In genomic region chr6:52400316-52401041, GRCh38 we compare ENCODE assay signal across 11 cellular contexts. TPM values are rescaled to one million over a fixed set of nuclear protein-coding genes. Genes with fewer than 3 reads are reported as not detected.
DNase-seq lines count a peak whose midpoint lies in the region; ATAC-seq and TF ChIP-seq lines count a peak whose summit lies in the region.
"Had no signal": no experiment of that assay in that cellular context is flagged by ENCODE, and none has a peak within 500 bp of the region (broad histone marks: within the 10 kb centered on the region; RNA-seq: fewer than 3 reads in every experiment).

No MANE protein-coding gene starts in this region.

- peaks cover 14% of the 10 kb centered on the region for H3K79me1 ChIP-seq in mesenchymal stem cell (replicated peaks; ENCODE audit: low read length, poor library complexity, severe bottlenecking)

- peaks cover 51 to 77% (median 56%) of the 10 kb centered on the region in 4 donors for H3K4me1 Mint-ChIP-seq in CD4-positive, alpha-beta memory T cell
- peaks cover 55% of the 10 kb centered on the region for H3K4me1 Mint-ChIP-seq in activated naive CD8-positive, alpha-beta T cell treated with anti-CD3 and anti-CD28 coated beads for 36 hours

- CTCF ChIA-PET in CD4-positive, alpha-beta memory T cell (lab: Charles Lee; ENCODE audit: partially characterized antibody) = interaction anchor here (0.7 to 14.8 kb wide), 32 partner anchors 8 to 265 kb away, joined by 3 to 287 read pairs (median 4); partner anchors contain the start of genes EFHC1, MCM3, PAQR8 and TRAM2
- CTCF ChIA-PET in PC-9 (lab: Charles Lee) = interaction anchor here (0.7 to 1.2 kb wide), 3 partner anchors 114 to 117 kb away, joined by 3 read pairs; partner anchors contain the start of gene MCM3

- POLR2A ChIA-PET in CD4-positive, alpha-beta memory T cell (lab: Charles Lee; ENCODE audit: partially characterized antibody) = interaction anchor here (0.5 to 8.7 kb wide), 16 partner anchors 11 to 263 kb away, joined by 3 to 164 read pairs (median 6); partner anchors contain the start of genes EFHC1, MCM3, PAQR8 and TRAM2
- POLR2A ChIA-PET in PC-9 (lab: Charles Lee; ENCODE audit: unreplicated experiment) = no interaction called here

- H2BK5ac ChIP-seq in mesenchymal stem cell (ENCODE audit: low read depth, low read length, poor library complexity, severe bottlenecking) = no peak overlapping the region

- H4K20me1 ChIP-seq in DND-41 (ENCODE audit: insufficient read depth, low read length) = no peaks in the 10 kb centered on the region
- H4K20me1 ChIP-seq in PC-9 (ENCODE audit: insufficient read depth) = no peaks in the 10 kb centered on the region

- H3K36me3 ChIP-seq in CD4-positive, alpha-beta memory T cell (ENCODE audit: insufficient read depth, low read length) = peaks cover 18% of the 10 kb centered on the region
- H3K36me3 ChIP-seq in DND-41 (ENCODE audit: insufficient read depth, low read length) = peaks cover 15% of the 10 kb centered on the region
- H3K36me3 ChIP-seq in mesenchymal stem cell (ENCODE audit: control insufficient read depth in 1 of 2, insufficient read depth in 2 of 2, low read depth in 1 of 2, low read length in 2 of 2) = peaks cover 7 to 14% of the 10 kb centered on the region in 2 experiments
- no peaks in the 10 kb centered on the region for H3K36me3 ChIP-seq in PC-9 (ENCODE audit: low read depth)

- no peak overlapping the region for H4K8ac ChIP-seq in mesenchymal stem cell (ENCODE audit: low read length)

- H3F3A ChIP-seq in PC-9 (ENCODE audit: insufficient read depth, low read depth) = no peaks in the 10 kb centered on the region

- H2BK12ac ChIP-seq in mesenchymal stem cell (ENCODE audit: low read length in 2 of 2) = no peak overlapping the region

- H3K4ac ChIP-seq in mesenchymal stem cell (ENCODE audit: low read depth in 1 of 2, low read length in 2 of 2) = peak overlapping the region in 1 of 2 experiments; percentile 40

- H3K79me2 ChIP-seq in DND-41 (ENCODE audit: insufficient read depth, low read length) = no peaks in the 10 kb centered on the region
- H3K79me2 ChIP-seq in PC-9 (ENCODE audit: low read depth) = no peaks in the 10 kb centered on the region

- H3K4me1 ChIP-seq in CD4-positive, alpha-beta memory T cell (ENCODE audit: insufficient read depth, low read length) = peaks cover 60% of the 10 kb centered on the region
- H3K4me1 ChIP-seq in DND-41 (ENCODE audit: insufficient read depth, low read length) (peaks cover 44% of the 10 kb centered on the region), mesenchymal stem cell (ENCODE audit: control insufficient read depth, insufficient read depth, low read depth, low read length) (no peaks in the 10 kb centered on the region), PC-9 (replicated peaks; ENCODE audit: insufficient read depth) (0 out of 2 replicates have a peak, but pooled peaks cover 5% of the 10 kb centered on the region)

- H3K27ac ChIP-seq in CD4-positive, alpha-beta memory T cell (ENCODE audit: low read depth, low read length) = peak overlapping the region; percentile 29
- H3K27ac ChIP-seq in DND-41 (ENCODE audit: low read length) (peak overlapping the region; percentile 19; the same call in 1 of the 2 replicates), mesenchymal stem cell (ENCODE audit: low read length, poor library complexity, severe bottlenecking) (no peak overlapping the region), PC-9 (no peak overlapping the region)
- H3K27ac ChIP-seq: left lung had no signal

- no peak overlapping the region for H2BK15ac ChIP-seq in mesenchymal stem cell (ENCODE audit: low read depth, poor library complexity, severe bottlenecking)

- H3K9me2 ChIP-seq in PC-9 (ENCODE audit: insufficient read depth) = no peaks in the 10 kb centered on the region

- intact Hi-C loops in CD4-positive, alpha-beta memory T cell (cut with micrococcal nuclease) = loop anchor here (1.0 to 10.0 kb wide), 2 partner anchors 20 to 236 kb away; partner anchors contain the start of gene EFHC1
- intact Hi-C loops in PC-9 (cut with micrococcal nuclease; ENCODE audit: unreplicated experiment) = no loop called here

- H3K23ac ChIP-seq in mesenchymal stem cell (ENCODE audit: low read length in 2 of 2) = no peak overlapping the region

- no peaks in the 10 kb centered on the region for H3K9me3 ChIP-seq in CD4-positive, alpha-beta memory T cell (ENCODE audit: control insufficient read depth in 1 of 2, low read length in 2 of 2)
- no peaks in the 10 kb centered on the region for H3K9me3 ChIP-seq in DND-41 (ENCODE audit: insufficient read depth, low read length, severe bottlenecking)
- H3K9me3 ChIP-seq in mesenchymal stem cell (ENCODE audit: control insufficient read depth, low read length) = no peaks in the 10 kb centered on the region
- H3K9me3 ChIP-seq in PC-9 (ENCODE audit: insufficient read depth, low read depth) = no peaks in the 10 kb centered on the region
- H3K9me3 ChIP-seq: left lung, tibial nerve had no signal

- H4K91ac ChIP-seq in mesenchymal stem cell (ENCODE audit: low read length) = no peak overlapping the region

- peak; percentile 52 for ATAC-seq in DND-41 (ENCODE audit: insufficient read depth, low read depth)
- no peak for ATAC-seq in HG02588 (IDR thresholded peaks at IDR 0.05; ENCODE audit: unreplicated experiment)
- ATAC-seq in HG03565 (IDR thresholded peaks at IDR 0.05; ENCODE audit: unreplicated experiment) = no peak

- WGBS in mesenchymal stem cell = 85% methylated on average over 2 of the region's 2 CpGs

- no peak overlapping the region for H2BK120ac ChIP-seq in mesenchymal stem cell (ENCODE audit: low read depth, low read length)

- H3K18ac ChIP-seq in mesenchymal stem cell (ENCODE audit: low read depth in 1 of 2, low read length in 2 of 2) = no peak overlapping the region

- no peak for DNase-seq in CD4-positive, alpha-beta memory T cell
- DNase-seq in DND-41 = no peak
- DNase-seq in activated naive CD8-positive, alpha-beta T cell treated with anti-CD3 and anti-CD28 coated beads for 36 hours = no peak
- DNase-seq in mesenchymal stem cell = no peak
- no peak for DNase-seq in PC-9
- DNase-seq: left lung, occipital lobe had no signal

- no peak for TF ChIP-seq CTCF in DND-41 (IDR thresholded peaks at IDR 0.05; ENCODE audit: borderline replicate concordance, extremely low read depth, low read length, poor library complexity, severe bottlenecking)
- no peak for TF ChIP-seq CTCF in PC-9 (conservative IDR thresholded peaks at IDR 0.05)

- no peak overlapping the region for H3K4me2 ChIP-seq in DND-41 (ENCODE audit: insufficient read depth, low read length)
- no peak overlapping the region for H3K4me2 ChIP-seq in mesenchymal stem cell (ENCODE audit: low read length, poor library complexity, severe bottlenecking)
- no peak overlapping the region for H3K4me2 ChIP-seq in PC-9

- BruUV-seq in PC-9 (replicated peaks; lab: Mats Ljungman, UMichigan) = no TSS peak

- H3K9ac ChIP-seq in DND-41 (ENCODE audit: low read depth, low read length) (no peak overlapping the region), mesenchymal stem cell (ENCODE audit: low read length) (peak overlapping the region; percentile 5)

- H2AFZ ChIP-seq in DND-41 (ENCODE audit: low read depth, low read length) (no peak overlapping the region), mesenchymal stem cell (ENCODE audit: low read depth, low read length) (no peak overlapping the region), PC-9 (no peak overlapping the region)

- no peak overlapping the region for H3K14ac ChIP-seq in mesenchymal stem cell (ENCODE audit: low read length in 2 of 2)

- no peak overlapping the region for H2AK5ac ChIP-seq in mesenchymal stem cell (ENCODE audit: low read length, severe bottlenecking)

- no peak overlapping the region for H3K4me3 ChIP-seq in CD4-positive, alpha-beta memory T cell (ENCODE audit: low read length in 2 of 2)
- H3K4me3 ChIP-seq in DND-41 (ENCODE audit: low read depth in 1 of 2, low read length in 2 of 2) (no peak overlapping the region), mesenchymal stem cell (ENCODE audit: insufficient read depth in 1 of 2, low read depth in 1 of 2, low read length in 2 of 2) (no peak overlapping the region), PC-9 (no peak overlapping the region)
- H3K4me3 ChIP-seq: left lung, tibial nerve had no signal

- no peaks in the 10 kb centered on the region for H3K27me3 ChIP-seq in CD4-positive, alpha-beta memory T cell (ENCODE audit: insufficient read depth, low read length)
- H3K27me3 ChIP-seq in DND-41 (ENCODE audit: insufficient read depth, low read length, poor library complexity) (no peaks in the 10 kb centered on the region), mesenchymal stem cell (ENCODE audit: control insufficient read depth in 1 of 2, insufficient read depth in 1 of 2, low read length in 2 of 2) (no peaks in the 10 kb centered on the region), PC-9 (ENCODE audit: insufficient read depth, low read depth) (no peaks in the 10 kb centered on the region)
- H3K27me3 ChIP-seq: left lung, tibial nerve had no signal

- no peaks in the 10 kb centered on the region for H3K27me3 Mint-ChIP-seq in CD4-positive, alpha-beta memory T cell
- no peaks in the 10 kb centered on the region for H3K27me3 Mint-ChIP-seq in activated naive CD8-positive, alpha-beta T cell treated with anti-CD3 and anti-CD28 coated beads for 36 hours
- H3K27me3 Mint-ChIP-seq: B cell had no signal

- H3K4me3 Mint-ChIP-seq in CD4-positive, alpha-beta memory T cell = peak overlapping the region in 7 of 8 donors; percentile 19 to 68 (median 60)
- no peak overlapping the region for H3K4me3 Mint-ChIP-seq in activated naive CD8-positive, alpha-beta T cell treated with anti-CD3 and anti-CD28 coated beads for 36 hours
- H3K4me3 Mint-ChIP-seq: B cell had no signal

- peak overlapping the region; percentile 95 to 99 (median 96) for H3K27ac Mint-ChIP-seq in CD4-positive, alpha-beta memory T cell
- peak overlapping the region; percentile 72 for H3K27ac Mint-ChIP-seq in activated naive CD8-positive, alpha-beta T cell treated with anti-CD3 and anti-CD28 coated beads for 36 hours
- H3K27ac Mint-ChIP-seq: B cell had no signal

- H3K9me3 Mint-ChIP-seq in CD4-positive, alpha-beta memory T cell = peaks cover 0 to 7% (median 0%) of the 10 kb centered on the region in 8 donors
- H3K9me3 Mint-ChIP-seq in activated naive CD8-positive, alpha-beta T cell treated with anti-CD3 and anti-CD28 coated beads for 36 hours = peaks cover 4% of the 10 kb centered on the region

- H3K36me3 Mint-ChIP-seq in CD4-positive, alpha-beta memory T cell = peaks cover 30 to 35% of the 10 kb centered on the region in 2 donors
- H3K36me3 Mint-ChIP-seq in activated naive CD8-positive, alpha-beta T cell treated with anti-CD3 and anti-CD28 coated beads for 36 hours = peaks cover 25% of the 10 kb centered on the region

RNA-seq across cellular contexts. Expression of gene EFHC1, which starts 19.7 kb away (rescaled TPM):
- total RNA-seq in CD4-positive, alpha-beta memory T cell = 10 to 100 TPM in 1 of 2 experiments, 1 to 10 TPM in 1; 6.4 to 10.4 TPM
- polyA plus RNA-seq in CD4-positive, alpha-beta memory T cell = 1 to 10 TPM; 1.5 to 1.8 TPM
- total RNA-seq in activated naive CD8-positive, alpha-beta T cell treated with anti-CD3 and anti-CD28 coated beads for 36 hours = 1 to 10 TPM; 2.8 to 3.1 TPM
- polyA plus RNA-seq in mesenchymal stem cell (2013, experiment 1 of 2) = 12.4 TPM
- 12.0 TPM for polyA plus RNA-seq in mesenchymal stem cell (2013, experiment 2 of 2)
- total RNA-seq in PC-9 (2021) = 35.8 and 45.0 TPM in 2 replicates

RNA-seq across cellular contexts. Expression of gene PAQR8, which starts 38.5 kb away (rescaled TPM):
- 10 to 100 TPM; 36.4 to 40.9 TPM for total RNA-seq in CD4-positive, alpha-beta memory T cell
- 10 to 100 TPM; 14.5 to 30.3 TPM for polyA plus RNA-seq in CD4-positive, alpha-beta memory T cell
- total RNA-seq in activated naive CD8-positive, alpha-beta T cell treated with anti-CD3 and anti-CD28 coated beads for 36 hours = 10 to 100 TPM; 11.0 to 11.4 TPM
- polyA plus RNA-seq in mesenchymal stem cell (2013, experiment 1 of 2) = 2.3 TPM
- polyA plus RNA-seq in mesenchymal stem cell (2013, experiment 2 of 2) = 2.4 TPM
- 3.7 and 4.1 TPM in 2 replicates for total RNA-seq in PC-9 (2021)

Comparison
In these comparisons a context has a peak if more than half of its experiments do, and no peak if none do; other contexts are left out.
1. H3K27ac ChIP-seq: peak in CD4-positive, alpha-beta memory T cell (single experiment) and DND-41 (single experiment); none in mesenchymal stem cell (single experiment) and PC-9 (single experiment).